ENCODE assay signal across 25 cellular contexts in the genomic region with DNA sequence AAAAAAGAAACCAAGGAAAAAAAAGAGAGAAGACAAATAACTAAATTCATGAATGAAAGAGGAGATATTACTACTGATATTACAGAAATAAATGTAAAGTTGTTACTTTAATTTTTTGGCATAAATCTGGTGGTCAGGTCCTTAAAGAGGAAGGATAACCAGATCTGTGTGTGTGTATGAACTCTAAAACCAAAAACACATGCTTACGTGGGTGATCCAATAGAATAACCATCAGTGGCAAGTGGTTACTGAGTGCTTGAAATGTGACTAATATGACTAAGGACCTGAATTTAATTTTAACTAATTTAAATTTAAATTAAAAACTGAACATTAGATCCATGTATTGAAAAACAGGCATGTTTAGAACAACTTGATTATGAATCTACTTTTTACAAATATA. TPM values are rescaled to one million over a fixed set of nuclear protein-coding genes. Genes with fewer than 3 reads are reported as not detected.
DNase-seq lines count a peak whose midpoint lies in the region; ATAC-seq, FAIRE-seq and TF ChIP-seq lines count a peak whose summit lies in the region.
"Had no signal": no experiment of that assay in that cellular context is flagged by ENCODE, and none has a peak within 500 bp of the region (broad histone marks: within the 10 kb centered on the region; RNA-seq: fewer than 3 reads in every experiment).

No MANE protein-coding gene starts in this region.

- FAIRE-seq in colon (lab: Jason Lieb, UNC) (peak; percentile 14), islet of Langerhans (lab: Jason Lieb, UNC) (peak; percentile 38), GM12891 (lab: Jason Lieb, UNC) (no peak)
- FAIRE-seq: D721Med, G401.6, GM12892, GM18507 had no signal

- peak overlapping the region; percentile 10 for H3K27ac Mint-ChIP-seq in type B pancreatic cell
- H3K27ac Mint-ChIP-seq in CD4-positive, alpha-beta T cell, result no peak overlapping the region
- H3K27ac Mint-ChIP-seq: CD4-positive, CD25-positive, alpha-beta regulatory T cell had no signal

- H3K36me3 Mint-ChIP-seq in type B pancreatic cell, result no peaks in the 10 kb centered on the region
- H3K36me3 Mint-ChIP-seq in CD4-positive, alpha-beta T cell (ENCODE audit: low read depth), result no peaks in the 10 kb centered on the region
- H3K36me3 Mint-ChIP-seq: CD4-positive, CD25-positive, alpha-beta regulatory T cell; CD8-positive, alpha-beta T cell had no signal

- BruUV-seq in PC-3 (replicated peaks; lab: Mats Ljungman, UMichigan), result no TSS peak

- peaks cover 9% of the 10 kb centered on the region for H3K4me1 Mint-ChIP-seq in type B pancreatic cell (ENCODE audit: unreplicated experiment)
- no peaks in the 10 kb centered on the region for H3K4me1 Mint-ChIP-seq in CD4-positive, alpha-beta T cell (ENCODE audit: low read depth)
- H3K4me1 Mint-ChIP-seq: CD4-positive, CD25-positive, alpha-beta regulatory T cell had no signal

- no peak overlapping the region for H3K4me2 ChIP-seq in PC-3 (ENCODE audit: low read length)
- H3K4me2 ChIP-seq: BLaER1 had no signal

- ATAC-seq in CD4-positive, alpha-beta T cell (ENCODE audit: poor library complexity), result no peak
- ATAC-seq in PC-3, result no peak
- ATAC-seq: CD8-positive, alpha-beta T cell had no signal

- no peaks in the 10 kb centered on the region for H3K79me2 ChIP-seq in PC-3 (ENCODE audit: low read length)

- DNase-seq in fibroblast of mammary gland (ENCODE audit: low read depth), result peak; percentile 72
- DNase-seq in type B pancreatic cell (ENCODE audit: extremely low spot score, unreplicated experiment), result no peak
- no peak for DNase-seq in GM12891 (ENCODE audit: insufficient read length, low spot score)
- DNase-seq in CD4-positive, alpha-beta T cell, result no peak
- DNase-seq in PC-3, result no peak
- DNase-seq in tibial artery, result no peak
- DNase-seq: 8988T; ACHN; BE2C; C1 segment of cervical spinal cord; Caco-2; Calu3; CD4-positive, CD25-positive, alpha-beta regulatory T cell; CD8-positive, alpha-beta T cell; DMS79 treated with DMSO at 0.1 percent for 48 hours; GF-D8 had no signal

- no peaks in the 10 kb centered on the region for H3K9me3 Mint-ChIP-seq in type B pancreatic cell
- peaks cover 6% of the 10 kb centered on the region for H3K9me3 Mint-ChIP-seq in CD4-positive, alpha-beta T cell

- POLR2A ChIA-PET in CD4-positive, alpha-beta T cell (lab: Charles Lee), result no interaction called here
- POLR2A ChIA-PET in PC-3 (lab: Charles Lee; ENCODE audit: unreplicated experiment), result no interaction called here

- no peaks in the 10 kb centered on the region for H3K27me3 Mint-ChIP-seq in type B pancreatic cell
- H3K27me3 Mint-ChIP-seq in CD4-positive, alpha-beta T cell, result peaks cover 3% of the 10 kb centered on the region

- H3F3A ChIP-seq in PC-3 (ENCODE audit: low read length, unreplicated experiment), result peaks cover 5% of the 10 kb centered on the region

- no peaks in the 10 kb centered on the region for H3K27me3 ChIP-seq in CD4-positive, alpha-beta T cell (ENCODE audit: control insufficient read depth, insufficient read depth, low read length)
- H3K27me3 ChIP-seq in PC-3 (ENCODE audit: low read length), result no peaks in the 10 kb centered on the region
- H3K27me3 ChIP-seq in tibial artery, result no peaks in the 10 kb centered on the region
- H3K27me3 ChIP-seq: BE2C, BLaER1 had no signal

- H3K36me3 ChIP-seq in PC-3 (ENCODE audit: low read depth, low read length) (no peaks in the 10 kb centered on the region; the same call in 1 of the 2 replicates), tibial artery (no peaks in the 10 kb centered on the region)
- H3K36me3 ChIP-seq: BE2C, BLaER1 had no signal

- H3K27ac ChIP-seq in CD4-positive, alpha-beta T cell (ENCODE audit: low read depth, low read length), result no peak overlapping the region
- H3K27ac ChIP-seq in PC-3 (ENCODE audit: low read length), result no peak overlapping the region
- no peak overlapping the region for H3K27ac ChIP-seq in tibial artery
- H3K27ac ChIP-seq: BLaER1 had no signal

- intact Hi-C loops in CD4-positive, alpha-beta T cell (cut with DNase I, micrococcal nuclease), result no loop called here
- intact Hi-C loops in PC-3 (cut with micrococcal nuclease), result no loop called here
- intact Hi-C loops in tibial artery (cut with DNase I; ENCODE audit: low total_unique reads), result no loop called here

- CTCF ChIA-PET in CD4-positive, alpha-beta T cell (lab: Charles Lee), result no interaction called here
- CTCF ChIA-PET in PC-3 (lab: Charles Lee), result no interaction called here

- H3K9me2 ChIP-seq in PC-3 (replicated peaks; ENCODE audit: low read length), result no peaks in the 10 kb centered on the region

- no peak overlapping the region for H2AFZ ChIP-seq in PC-3 (ENCODE audit: low read length)

- TF ChIP-seq CTCF in fibroblast of mammary gland (conservative IDR thresholded peaks at IDR 0.05; ENCODE audit: control insufficient read depth, insufficient read depth, low read depth, low read length) (no peak), type B pancreatic cell (conservative IDR thresholded peaks at IDR 0.05) (no peak), PC-3 (conservative IDR thresholded peaks at IDR 0.05; ENCODE audit: low read depth, low read length) (no peak), tibial artery (IDR thresholded peaks at IDR 0.05) (no peak)
- TF ChIP-seq CTCF in CD4-positive, alpha-beta T cell (IDR thresholded peaks at IDR 0.05), result no peak

- peaks cover 4% of the 10 kb centered on the region for H3K9me3 ChIP-seq in CD4-positive, alpha-beta T cell (ENCODE audit: control insufficient read depth, low read length)
- H3K9me3 ChIP-seq in PC-3 (ENCODE audit: low read length) (no peaks in the 10 kb centered on the region), tibial artery (no peaks in the 10 kb centered on the region)
- H3K9me3 ChIP-seq: BE2C, Caco-2 had no signal

- no peaks in the 10 kb centered on the region for H4K20me1 ChIP-seq in PC-3 (ENCODE audit: low read length)
- H4K20me1 ChIP-seq: BLaER1 had no signal

- H3K4me3 Mint-ChIP-seq in type B pancreatic cell, result no peak overlapping the region
- H3K4me3 Mint-ChIP-seq in CD4-positive, alpha-beta T cell, result no peak overlapping the region
- H3K4me3 Mint-ChIP-seq: CD4-positive, CD25-positive, alpha-beta regulatory T cell; CD8-positive, alpha-beta T cell had no signal

- no peak for TF ChIP-seq POLR2A in GM12891 (IDR thresholded peaks at IDR 0.05; ENCODE audit: low read depth, low read length)

- H3K4me3 ChIP-seq in fibroblast of mammary gland (ENCODE audit: control insufficient read depth, low read depth, low read length) (no peak overlapping the region), PC-3 (ENCODE audit: low read length) (no peak overlapping the region), tibial artery (no peak overlapping the region)
- H3K4me3 ChIP-seq: BLaER1 had no signal

- H3K4me1 ChIP-seq in PC-3 (ENCODE audit: insufficient read depth, low read length), result peaks cover 19% of the 10 kb centered on the region
- no peaks in the 10 kb centered on the region for H3K4me1 ChIP-seq in tibial artery
- H3K4me1 ChIP-seq: BE2C, BLaER1, Caco-2 had no signal

- no peak overlapping the region for H3K9ac ChIP-seq in PC-3 (ENCODE audit: low read length)
- H3K9ac ChIP-seq: BLaER1 had no signal

TF ChIP-seq in GM12891, 5 proteins besides CTCF, POLR2A, EP300 and RAD21:
- no peak for TF ChIP-seq PAX5 (IDR thresholded peaks at IDR 0.05; ENCODE audit: insufficient read depth, low read length, severe bottlenecking)
- TF ChIP-seq SPI1 (IDR thresholded peaks at IDR 0.05; ENCODE audit: low read depth, low read length), result no peak
- TF ChIP-seq POLR2AphosphoS5 (IDR thresholded peaks at IDR 0.05; ENCODE audit: low read depth, low read length), result no peak
- TF ChIP-seq POU2F2 (IDR thresholded peaks at IDR 0.05; ENCODE audit: low read depth, low read length), result no peak
- TF ChIP-seq TAF1 (IDR thresholded peaks at IDR 0.05; ENCODE audit: low read depth, low read length), result no peak

RNA-seq across cellular contexts. Expression of a gene that starts 10.3 kb away (rescaled TPM):
- 2.4 and 7.2 TPM in 2 replicates for total RNA-seq in type B pancreatic cell (ENCODE audit: low replicate concordance)
- 0.21 TPM for polyA plus RNA-seq in GM12891 (2012; ENCODE audit: low read depth, missing spikeins)
- not detected for total RNA-seq in CD4-positive, alpha-beta T cell
- not detected in 2 replicates for total RNA-seq in PC-3 (2014; rRNA removed)
- total RNA-seq: A673; CD4-positive, CD25-positive, alpha-beta regulatory T cell; CD8-positive, alpha-beta T cell had no signal
- polyA plus RNA-seq: CD14-positive monocyte; CD4-positive, CD25-positive, alpha-beta regulatory T cell had no signal
